Comparison of ENCODE assay signal across 20 cellular contexts in genomic region chr10:63723320-63723719, GRCh38.
DNase-seq lines count a peak whose midpoint lies in the region; ATAC-seq and TF ChIP-seq lines count a peak whose summit lies in the region.
"Had no signal": no experiment of that assay in that cellular context is flagged by ENCODE, and none has a peak within 500 bp of the region (broad histone marks: within the 10 kb centered on the region; RNA-seq: fewer than 3 reads in every experiment).

No MANE protein-coding gene starts in this region.

- no peak for TF ChIP-seq POLR2A in vagina (IDR thresholded peaks at IDR 0.05)

- H3K4me1 ChIP-seq in left ventricle myocardium inferior (peaks cover 27% of the 10 kb centered on the region), mesodermal cell (ENCODE audit: control insufficient read depth, insufficient read depth, low read length, poor library complexity, severe bottlenecking) (peaks cover 30% of the 10 kb centered on the region), smooth muscle cell (ENCODE audit: low read depth) (peaks cover 5% of the 10 kb centered on the region), vagina (peaks cover 23% of the 10 kb centered on the region)

- TF ChIP-seq CTCF in left ventricle myocardium inferior (IDR thresholded peaks at IDR 0.05; ENCODE audit: borderline replicate concordance) (no peak), smooth muscle cell (IDR thresholded peaks at IDR 0.05; ENCODE audit: borderline replicate concordance, insufficient read depth, poor library complexity, severe bottlenecking) (no peak), vagina (IDR thresholded peaks at IDR 0.05) (no peak)

- no peaks in the 10 kb centered on the region for H3K9me3 ChIP-seq in left ventricle myocardium inferior (replicated peaks)
- H3K9me3 ChIP-seq in mesodermal cell (ENCODE audit: control insufficient read depth, low read length), result no peaks in the 10 kb centered on the region
- H3K9me3 ChIP-seq in smooth muscle cell (replicated peaks; ENCODE audit: low read depth), result no peaks in the 10 kb centered on the region
- H3K9me3 ChIP-seq in vagina, result no peaks in the 10 kb centered on the region

- no peak overlapping the region for H3K9ac ChIP-seq in smooth muscle cell (ENCODE audit: low read depth)

- no peaks in the 10 kb centered on the region for H3K79me2 ChIP-seq in smooth muscle cell (ENCODE audit: low read depth)

- H2AFZ ChIP-seq in smooth muscle cell (ENCODE audit: low read depth), result peak overlapping the region; percentile 3
- H2AFZ ChIP-seq: PC-9 had no signal

- no peaks in the 10 kb centered on the region for H3F3A ChIP-seq in smooth muscle cell (ENCODE audit: low read depth)

- H3K4me3 ChIP-seq in left ventricle myocardium inferior (no peak overlapping the region), mesodermal cell (ENCODE audit: extremely low read depth, insufficient read depth, low read length, poor library complexity, severe bottlenecking) (no peak overlapping the region), smooth muscle cell (no peak overlapping the region), vagina (no peak overlapping the region)
- H3K4me3 ChIP-seq: MG63, PC-9 had no signal

- intact Hi-C loops in left ventricle myocardium inferior (cut with micrococcal nuclease) (no loop called here), left ventricle myocardium superior (cut with micrococcal nuclease) (loop anchor here (10.0 kb wide), 1 partner anchor 559 kb away; no protein-coding TSS in a partner anchor), vagina (cut with DNase I) (no loop called here)

- H4K20me1 ChIP-seq in smooth muscle cell (ENCODE audit: low read depth), result no peaks in the 10 kb centered on the region

- H3K27me3 ChIP-seq in left ventricle myocardium inferior (ENCODE audit: low read depth) (no peaks in the 10 kb centered on the region), smooth muscle cell (ENCODE audit: low read depth) (no peaks in the 10 kb centered on the region), vagina (no peaks in the 10 kb centered on the region)

- no peak overlapping the region for H3K4me2 ChIP-seq in smooth muscle cell
- H3K4me2 ChIP-seq: PC-9 had no signal

- 50 to 100% methylated on average over 2 of the region's 4 CpGs for WGBS in mesodermal cell (ENCODE audit: insufficient coverage in 2 of 2), 2 experiments
- 64% methylated on average over 4 of the region's 4 CpGs for WGBS in smooth muscle cell (ENCODE audit: low lambda C conversion rate)

- ATAC-seq in left ventricle myocardium superior (no peak), GM21390 (IDR thresholded peaks at IDR 0.05; ENCODE audit: unreplicated experiment) (no peak), GM18861 (IDR thresholded peaks at IDR 0.05; ENCODE audit: unreplicated experiment) (no peak)
- ATAC-seq: CD8-positive, alpha-beta T cell had no signal

- peak overlapping the region; percentile 57 for H3K27ac ChIP-seq in left ventricle myocardium inferior (replicated peaks)
- peak overlapping the region; percentile 55 for H3K27ac ChIP-seq in mesodermal cell (ENCODE audit: low read depth, low read length, severe bottlenecking)
- no peak overlapping the region for H3K27ac ChIP-seq in smooth muscle cell (ENCODE audit: low read depth)
- peak overlapping the region; percentile 35 for H3K27ac ChIP-seq in vagina
- H3K27ac ChIP-seq: PC-9, RWPE1 had no signal

- H3K36me3 ChIP-seq in left ventricle myocardium inferior, result no peaks in the 10 kb centered on the region
- no peaks in the 10 kb centered on the region for H3K36me3 ChIP-seq in mesodermal cell (ENCODE audit: control insufficient read depth, insufficient read depth, low read length)
- H3K36me3 ChIP-seq in smooth muscle cell (ENCODE audit: low read depth), result no peaks in the 10 kb centered on the region
- no peaks in the 10 kb centered on the region for H3K36me3 ChIP-seq in vagina
- H3K36me3 ChIP-seq: MG63 had no signal

- no peak for DNase-seq in left ventricle myocardium inferior
- no peak for DNase-seq in left ventricle myocardium superior
- no peak for DNase-seq in smooth muscle cell (lab: John Stamatoyannopoulos, UW; ENCODE audit: unreplicated experiment)
- no peak for DNase-seq in vagina (ENCODE audit: extremely low spot score in 2 of 2)
- no peak for DNase-seq in RPMI8226
- DNase-seq: AML-193; CD8-positive, alpha-beta T cell; H7; MG63; NCI-H1417; NCI-H187; NCI-H2107; NCI-H2227 treated with DMSO at 0.1 percent for 48 hours; NCI-H510A; PC-9; SIG-M5 had no signal
